In the genomic region with DNA sequence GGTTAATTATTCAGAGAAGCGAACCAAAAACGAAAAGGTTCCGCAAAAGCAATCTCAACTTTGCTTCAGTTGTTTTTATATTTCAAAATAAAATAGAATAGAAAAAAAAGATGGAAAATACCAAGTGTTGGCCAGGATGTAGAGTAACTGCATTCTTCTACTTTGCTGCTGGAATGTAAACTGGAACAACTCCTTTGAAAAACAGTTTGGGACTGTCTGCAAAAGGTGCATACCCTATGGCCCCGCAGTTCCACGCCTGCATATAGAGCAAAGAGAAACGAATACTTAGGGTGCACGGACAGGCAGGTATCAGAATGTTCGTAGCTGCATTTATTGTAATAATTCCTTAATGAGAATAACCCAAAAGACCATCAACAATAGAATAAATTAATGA, we compare ENCODE assay signal across 8 cellular contexts. TPM values are rescaled to one million over a fixed set of nuclear protein-coding genes. Genes with fewer than 3 reads are reported as not detected.
A peak's percentile ranks its signal among the peaks of the same experiment; 100 is the strongest.
DNase-seq lines count a peak whose midpoint lies in the region; ATAC-seq and TF ChIP-seq lines count a peak whose summit lies in the region.

No MANE protein-coding gene starts in this region.

- intact Hi-C loops in naive thymus-derived CD4-positive, alpha-beta T cell (cut with micrococcal nuclease), result loop anchor here (1.0 to 5.0 kb wide), 7 partner anchors 50 to 380 kb away; partner anchors contain the start of genes BAG2 (in 2 of the 2), PRIM2 (in 2 of the 2), ZNF451 (in 2 of the 2) and KIAA1586 (in 1 of the 2)

- no peaks in the 10 kb centered on the region for H3K36me3 ChIP-seq in KOPT-K1 (ENCODE audit: insufficient read depth, low read length)
- H3K36me3 ChIP-seq in naive thymus-derived CD4-positive, alpha-beta T cell (ENCODE audit: control insufficient read depth in 2 of 3, insufficient read depth in 3 of 3, low read length in 3 of 3), result peaks cover 0 to 3% (median 0%) of the 10 kb centered on the region in 3 experiments

- H3K36me3 Mint-ChIP-seq in naive thymus-derived CD4-positive, alpha-beta T cell, result peaks cover 0 to 6% (median 0%) of the 10 kb centered on the region in 5 donors

- peaks cover 6 to 43% (median 13%) of the 10 kb centered on the region in 5 donors for H3K27me3 Mint-ChIP-seq in naive thymus-derived CD4-positive, alpha-beta T cell

- H3K4me3 ChIP-seq in AG10803 (ENCODE audit: low read length) (peak overlapping the region; percentile 76), choroid plexus epithelial cell (ENCODE audit: low read depth, low read length) (peak overlapping the region; percentile 89)
- peak overlapping the region; percentile 86 for H3K4me3 ChIP-seq in naive thymus-derived CD4-positive, alpha-beta T cell (ENCODE audit: low read length)

- H3K27ac Mint-ChIP-seq in naive thymus-derived CD4-positive, alpha-beta T cell, result peak overlapping the region in 6 of 9 donors; percentile 85 to 95 (median 91)

- DNase-seq in AG10803 (ENCODE audit: low read depth), result no peak
- DNase-seq in choroid plexus epithelial cell (ENCODE audit: low read depth), result peak; percentile 40
- DNase-seq in naive thymus-derived CD4-positive, alpha-beta T cell, result peak in 3 of 9 donors; percentile 7 to 24 (median 20)
- DNase-seq in cortex of kidney (lab: John Stamatoyannopoulos, UW), result no peak
- DNase-seq in NCI-H2171 treated with DMSO at 0.1 percent for 48 hours (lab: John Stamatoyannopoulos, UW), result no peak

- CTCF ChIA-PET in naive thymus-derived CD4-positive, alpha-beta T cell (lab: Charles Lee), result no interaction called here

- TF ChIP-seq CTCF in AG10803 (conservative IDR thresholded peaks at IDR 0.05; ENCODE audit: low read length) (no peak), choroid plexus epithelial cell (conservative IDR thresholded peaks at IDR 0.05; ENCODE audit: low read depth, low read length) (no peak)

- peak overlapping the region; percentile 79 for H3K27ac ChIP-seq in KOPT-K1 (ENCODE audit: low read depth, low read length, poor library complexity, severe bottlenecking)
- H3K27ac ChIP-seq in naive thymus-derived CD4-positive, alpha-beta T cell (ENCODE audit: low read depth, low read length), result peak overlapping the region; percentile 68

- POLR2A ChIA-PET in naive thymus-derived CD4-positive, alpha-beta T cell (lab: Charles Lee), result interaction anchor here (1.7 kb wide), 1 partner anchor 51 kb away, joined by 10 read pairs; the partner anchor contains the start of gene BAG2

- H3K27me3 ChIP-seq in naive thymus-derived CD4-positive, alpha-beta T cell (ENCODE audit: control insufficient read depth in 2 of 2, insufficient read depth in 2 of 2, low read length in 2 of 2), result no peaks in the 10 kb centered on the region

- H3K9me3 Mint-ChIP-seq in naive thymus-derived CD4-positive, alpha-beta T cell, result no peaks in the 10 kb centered on the region

- H3K9me3 ChIP-seq in KOPT-K1 (ENCODE audit: insufficient read depth, low read length, poor library complexity, severe bottlenecking), result peaks cover 6% of the 10 kb centered on the region
- H3K9me3 ChIP-seq in naive thymus-derived CD4-positive, alpha-beta T cell (ENCODE audit: control insufficient read depth in 2 of 3, low read length in 3 of 3), result no peaks in the 10 kb centered on the region

- H3K4me1 ChIP-seq in naive thymus-derived CD4-positive, alpha-beta T cell (ENCODE audit: control insufficient read depth in 2 of 2, insufficient read depth in 2 of 2, low read length in 2 of 2), result no peaks in the 10 kb centered on the region

- H3K4me3 Mint-ChIP-seq in naive thymus-derived CD4-positive, alpha-beta T cell, result peak overlapping the region; percentile 89 to 100 (median 98)

- ATAC-seq in naive thymus-derived CD4-positive, alpha-beta T cell, result peak; percentile 25
- no peak for ATAC-seq in GM18861 (IDR thresholded peaks at IDR 0.05; ENCODE audit: unreplicated experiment)
- ATAC-seq in HG03460 (IDR thresholded peaks at IDR 0.05; ENCODE audit: unreplicated experiment), result no peak

- peaks cover 0 to 23% (median 10%) of the 10 kb centered on the region in 7 donors for H3K4me1 Mint-ChIP-seq in naive thymus-derived CD4-positive, alpha-beta T cell

RNA-seq across cellular contexts. Expression of gene RAB23, which starts 0.6 kb away (rescaled TPM):
- total RNA-seq in naive thymus-derived CD4-positive, alpha-beta T cell, result 1 to 10 TPM in 3 of 5 experiments, under 1 TPM in 2; 0.50 to 3.2 (median 2.0) TPM
- polyA plus RNA-seq in naive thymus-derived CD4-positive, alpha-beta T cell, result 1 to 10 TPM in 1 of 2 donors, under 1 TPM in 1; 0.70 to 2.4 TPM

RNA-seq across cellular contexts. Expression of gene BAG2, which starts 50.6 kb away (rescaled TPM):
- 1 to 10 TPM; 3.7 to 8.1 (median 5.1) TPM for total RNA-seq in naive thymus-derived CD4-positive, alpha-beta T cell
- 1 to 10 TPM; 4.1 to 5.0 TPM for polyA plus RNA-seq in naive thymus-derived CD4-positive, alpha-beta T cell
